Comparison of ENCODE assay signal across 26 cellular contexts in genomic region chr4:186927624-186928023, GRCh38.
"Had no signal": no experiment of that assay in that cellular context is flagged by ENCODE, and none has a peak within 500 bp of the region (broad histone marks: within the 10 kb centered on the region; RNA-seq: fewer than 3 reads in every experiment).

No MANE protein-coding gene starts in this region.

- H3K4me3 ChIP-seq: left ventricle myocardium inferior, sigmoid colon, smooth muscle cell, testis, uterus had no signal

- DNase-seq: activated CD4-positive, alpha-beta T cell treated with anti-CD3 and anti-CD28 coated beads for 36 hours; activated CD4-positive, alpha-beta T cell treated with anti-CD3 and anti-CD28 coated beads, Interleukin-2, amount 50 U/mL, for 4 hours; activated CD8-positive, alpha-beta memory T cell treated with anti-CD3 and anti-CD28 coated beads for 24 hours; activated CD8-positive, alpha-beta memory T cell treated with anti-CD3 and anti-CD28 coated beads, Interleukin-2, amount 50 U/mL, for 48 hours; activated naive CD4-positive, alpha-beta T cell treated with anti-CD3 and anti-CD28 coated beads for 36 hours; activated naive CD8-positive, alpha-beta T cell treated with anti-CD3 and anti-CD28 coated beads, Interleukin-2, amount 10 ng/mL, durations not matched to agents 7 days and 5 days; activated T-cell treated with anti-CD3 and anti-CD28 coated beads, Interleukin-2, amount 50 U/mL, for 4 hours; amniotic stem cell; effector CD8-positive, alpha-beta T cell; glutamatergic neuron; hippocampal formation; left ventricle myocardium inferior; occipital lobe; posterior cingulate gyrus; sigmoid colon; stimulated activated CD4-positive, alpha-beta T cell treated with anti-CD3 and anti-CD28 coated beads, Interleukin-2, amount 100 ng/mL, for 48 hours; stimulated activated CD8-positive, alpha-beta memory T cell treated with anti-CD3 and anti-CD28 coated beads, Interleukin-4, amount 100 ng/mL, for 48 hours; stimulated activated naive B cell treated with anti-CD40 and anti-IgM and Interleukin-4, amounts not matched to agents 10 μg/mL and 1 μg/mL and 100 μg/mL, for 72 hours; T-helper 9 cell; testis; trophoblast cell; uterus had no signal

- H3K4me1 Mint-ChIP-seq: activated CD4-positive, alpha-beta T cell treated with anti-CD3 and anti-CD28 coated beads for 36 hours; activated naive CD8-positive, alpha-beta T cell treated with anti-CD3 and anti-CD28 coated beads, Interleukin-2, amount 10 ng/mL, durations not matched to agents 7 days and 5 days; memory B cell; stimulated activated naive B cell treated with anti-CD40 and anti-IgM and Interleukin-4, amounts not matched to agents 10 μg/mL and 1 μg/mL and 100 μg/mL, for 72 hours had no signal

- H3K27ac ChIP-seq: left ventricle myocardium inferior, sigmoid colon, testis, uterus had no signal

- H3K4me2 ChIP-seq: smooth muscle cell had no signal

- H3K27me3 Mint-ChIP-seq: activated CD4-positive, alpha-beta T cell treated with anti-CD3 and anti-CD28 coated beads for 36 hours; activated naive CD8-positive, alpha-beta T cell treated with anti-CD3 and anti-CD28 coated beads, Interleukin-2, amount 10 ng/mL, durations not matched to agents 7 days and 5 days; dendritic cell treated with granulocyte-macrophage colony-stimulating factor and Interleukin-4, amounts not matched to agents 40 ng/mL and 50 ng/mL, for 4 days; memory B cell; stimulated activated naive B cell treated with anti-CD40 and anti-IgM and Interleukin-4, amounts not matched to agents 10 μg/mL and 1 μg/mL and 100 μg/mL, for 72 hours had no signal

- H3K27me3 ChIP-seq: sigmoid colon, testis, uterus had no signal

- H3K9me3 ChIP-seq: left ventricle myocardium inferior, sigmoid colon, testis, uterus had no signal

- H3K36me3 ChIP-seq: left ventricle myocardium inferior, sigmoid colon, uterus had no signal

- H3K4me3 Mint-ChIP-seq: activated CD4-positive, alpha-beta T cell treated with anti-CD3 and anti-CD28 coated beads for 36 hours; activated naive CD4-positive, alpha-beta T cell treated with anti-CD3 and anti-CD28 coated beads for 36 hours; activated naive CD8-positive, alpha-beta T cell treated with anti-CD3 and anti-CD28 coated beads, Interleukin-2, amount 10 ng/mL, durations not matched to agents 7 days and 5 days; activated T-cell treated with anti-CD3 and anti-CD28 coated beads, Interleukin-2, amount 50 U/mL, for 4 hours; dendritic cell treated with granulocyte-macrophage colony-stimulating factor and Interleukin-4, amounts not matched to agents 40 ng/mL and 50 ng/mL, for 4 days; memory B cell; stimulated activated naive B cell treated with anti-CD40 and anti-IgM and Interleukin-4, amounts not matched to agents 10 μg/mL and 1 μg/mL and 100 μg/mL, for 72 hours had no signal

- H3K4me1 ChIP-seq: left ventricle myocardium inferior, testis, uterus had no signal

- H3K27ac Mint-ChIP-seq: activated CD4-positive, alpha-beta T cell treated with anti-CD3 and anti-CD28 coated beads for 36 hours; activated naive CD4-positive, alpha-beta T cell treated with anti-CD3 and anti-CD28 coated beads for 36 hours; activated naive CD8-positive, alpha-beta T cell treated with anti-CD3 and anti-CD28 coated beads, Interleukin-2, amount 10 ng/mL, durations not matched to agents 7 days and 5 days; dendritic cell treated with granulocyte-macrophage colony-stimulating factor and Interleukin-4, amounts not matched to agents 40 ng/mL and 50 ng/mL, for 4 days; memory B cell; stimulated activated naive B cell treated with anti-CD40 and anti-IgM and Interleukin-4, amounts not matched to agents 10 μg/mL and 1 μg/mL and 100 μg/mL, for 72 hours had no signal

- H3K36me3 Mint-ChIP-seq: activated naive CD8-positive, alpha-beta T cell treated with anti-CD3 and anti-CD28 coated beads, Interleukin-2, amount 10 ng/mL, durations not matched to agents 7 days and 5 days; memory B cell; stimulated activated naive B cell treated with anti-CD40 and anti-IgM and Interleukin-4, amounts not matched to agents 10 μg/mL and 1 μg/mL and 100 μg/mL, for 72 hours had no signal

- ATAC-seq: activated CD4-positive, alpha-beta T cell treated with anti-CD3 and anti-CD28 coated beads for 36 hours; activated T-cell treated with anti-CD3 and anti-CD28 coated beads, Interleukin-2, amount 50 U/mL, for 4 hours; esophagus mucosa; stimulated activated naive B cell treated with anti-CD40 and anti-IgM and Interleukin-4, amounts not matched to agents 10 μg/mL and 1 μg/mL and 100 μg/mL, for 72 hours had no signal
